In genomic region chr11:128584253-128584652, GRCh38 we compare ENCODE assay signal across 2 cellular contexts.
TF ChIP-seq lines count a peak whose summit lies in the region.

No MANE protein-coding gene starts in this region.

TF ChIP-seq in IMR-90, 13 proteins besides CTCF, POLR2A, EP300 and RAD21:
- TF ChIP-seq RCOR1 (IDR thresholded peaks at IDR 0.05; ENCODE audit: insufficient replicate concordance, low read length) (no peak), ELK1 (IDR thresholded peaks at IDR 0.05; ENCODE audit: borderline replicate concordance, low read depth, low read length) (no peak), MXI1 (IDR thresholded peaks at IDR 0.05; ENCODE audit: borderline replicate concordance, low read depth, low read length) (no peak), CEBPB (IDR thresholded peaks at IDR 0.05; ENCODE audit: low read depth, low read length) (no peak), SMC3 (IDR thresholded peaks at IDR 0.05; ENCODE audit: low read depth, low read length) (no peak)

TF ChIP-seq in H1, 55 proteins besides CTCF, POLR2A, EP300 and RAD21:
- peak; percentile 79; the same call in 1 of the 2 replicates for TF ChIP-seq KDM1A (IDR thresholded peaks at IDR 0.05; ENCODE audit: borderline replicate concordance, low read length)
- no peak for TF ChIP-seq EZH2 (IDR thresholded peaks at IDR 0.05; ENCODE audit: low read depth, low read length, severe bottlenecking)
